In the genomic region with DNA sequence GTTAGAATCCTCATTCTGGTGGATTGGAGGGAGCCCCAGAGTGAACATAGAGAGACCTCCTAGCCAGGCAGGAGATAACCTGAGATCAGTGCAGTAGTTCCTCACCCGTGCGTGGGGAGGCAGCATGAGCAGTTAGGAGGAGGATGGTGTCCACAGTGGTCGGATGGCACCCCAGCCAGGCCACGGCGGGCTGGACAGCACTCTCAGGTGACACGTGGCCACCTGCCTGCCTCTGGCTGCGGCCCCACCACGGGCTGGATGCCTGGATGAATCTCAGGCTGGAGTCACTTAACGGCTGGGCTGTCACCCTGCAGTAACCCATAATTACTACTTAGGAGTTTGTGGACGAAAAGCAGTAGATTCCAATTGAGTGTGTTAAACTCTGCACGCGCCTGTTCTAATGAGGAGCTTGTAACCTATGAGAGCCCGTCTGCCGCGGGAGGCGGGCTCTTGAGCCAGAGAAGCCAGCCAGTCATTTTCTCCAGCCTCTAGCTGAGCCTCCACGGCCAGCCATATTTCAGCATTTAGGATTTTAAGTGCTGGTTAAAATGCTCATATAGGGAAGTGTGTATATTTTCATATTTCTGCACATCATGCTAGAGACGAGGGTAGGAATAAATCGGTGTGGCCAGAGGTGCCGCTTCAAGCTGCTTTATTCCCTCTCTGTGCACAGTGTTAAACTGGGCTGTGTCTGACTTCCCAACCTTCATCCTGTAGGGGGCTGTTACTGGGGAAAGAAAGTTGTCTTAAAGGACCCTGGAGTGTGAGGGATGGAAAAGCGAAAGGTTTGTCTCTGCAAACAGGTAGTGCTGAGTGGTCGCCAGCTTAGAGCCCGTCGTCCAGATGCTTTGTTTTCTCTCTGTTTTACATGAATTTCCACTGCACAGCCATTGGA, we compare ENCODE assay signal across 16 cellular contexts.
DNase-seq lines count a peak whose midpoint lies in the region; ATAC-seq, FAIRE-seq and TF ChIP-seq lines count a peak whose summit lies in the region.
"Had no signal": no experiment of that assay in that cellular context is flagged by ENCODE, and none has a peak within 500 bp of the region (broad histone marks: within the 10 kb centered on the region; RNA-seq: fewer than 3 reads in every experiment).

No MANE protein-coding gene starts in this region.

- intact Hi-C loops in sciatic nerve (cut with DNase I): no loop called here

- DNase-seq in NCI-H2029 treated with DMSO at 0.1 percent for 48 hours (lab: John Stamatoyannopoulos, UW): peak; percentile 10
- DNase-seq in NCI-H2029 (lab: John Stamatoyannopoulos, UW): no peak
- DNase-seq in NCI-H69 (lab: John Stamatoyannopoulos, UW): peak; percentile 91
- DNase-seq in fibroblast of the aortic adventitia (ENCODE audit: low read depth): no peak
- DNase-seq in sciatic nerve (ENCODE audit: low spot score): no peak
- no peak for DNase-seq in DMS114 treated with DMSO at 0.1 percent for 48 hours (lab: John Stamatoyannopoulos, UW; ENCODE audit: unreplicated experiment)
- no peak for DNase-seq in D721Med (ENCODE audit: insufficient read length, low spot score)
- DNase-seq: activated naive CD4-positive, alpha-beta T cell treated with anti-CD3 and anti-CD28 coated beads for 36 hours; dermis blood vessel endothelial cell; NCI-H146; SHP77 treated with DMSO at 0.1 percent for 48 hours; stimulated activated CD4-positive, alpha-beta T cell treated with anti-CD3 and anti-CD28 coated beads, Interleukin-12 subunit alpha, Interleukin-12 subunit beta, amount 100 ng/mL, for 4 hours; stimulated activated CD8-positive, alpha-beta memory T cell treated with anti-CD3 and anti-CD28 coated beads, Interleukin-4, amount 100 ng/mL, for 48 hours had no signal

- no peak overlapping the region for H3K4me3 ChIP-seq in fibroblast of the aortic adventitia (ENCODE audit: low read depth, low read length)
- H3K4me3 ChIP-seq: A549, uterus had no signal

- FAIRE-seq in D721Med (lab: Jason Lieb, UNC): no peak
- FAIRE-seq: A549 had no signal

- TF ChIP-seq CTCF in fibroblast of the aortic adventitia (IDR thresholded peaks at IDR 0.05; ENCODE audit: insufficient read depth, low read length) (peak; percentile 10), D721Med (IDR thresholded peaks at IDR 0.05; ENCODE audit: insufficient read depth, missing control alignments) (no peak)

- ATAC-seq in sciatic nerve (peak; percentile 42), GM18909 (IDR thresholded peaks at IDR 0.05; ENCODE audit: poor library complexity, unreplicated experiment) (no peak)

Comparison
In these comparisons a context has a peak if more than half of its experiments do, and no peak if none do; other contexts are left out.
1. DNase-seq: peak in NCI-H2029 treated with DMSO at 0.1 percent for 48 hours (single experiment) and NCI-H69 (single experiment); none in NCI-H2029 (single experiment), fibroblast of the aortic adventitia (single experiment), sciatic nerve (single experiment), DMS114 treated with DMSO at 0.1 percent for 48 hours (single experiment) and D721Med (single experiment).